1 cellular context compared by ENCODE assay signal in genomic region chr17:82287013-82287848, GRCh38.
TF ChIP-seq lines count a peak whose summit lies in the region.

No MANE protein-coding gene starts in this region.

TF ChIP-seq in GM12878, 131 proteins besides CTCF, POLR2A, EP300 and RAD21:
- TF ChIP-seq IKZF1 (conservative IDR thresholded peaks at IDR 0.05), result peak; percentile 58; the same call in 1 of the 2 replicates
- no peak for TF ChIP-seq EGR1 (IDR thresholded peaks at IDR 0.05; ENCODE audit: borderline replicate concordance in 1 of 2, low read depth in 2 of 2, low read length in 2 of 2)
- peak; percentile 66 for TF ChIP-seq MEF2B (IDR thresholded peaks at IDR 0.05; ENCODE audit: partially characterized antibody, poor library complexity, severe bottlenecking)
- 0 out of 4 replicates have a peak, but pooled peaks of 1 of the 2 experiments have one; percentile 26 for TF ChIP-seq IKZF2 (IDR thresholded peaks at IDR 0.05)
TF ChIP-seq in GM12878: peak in this region for 3.
